In genomic region chr2:97935719-97936161, GRCh38 we compare ENCODE assay signal across 9 cellular contexts.
A peak's percentile ranks its signal among the peaks of the same experiment; 100 is the strongest.
DNase-seq lines count a peak whose midpoint lies in the region; ATAC-seq and TF ChIP-seq lines count a peak whose summit lies in the region.
"Had no signal": no experiment of that assay in that cellular context is flagged by ENCODE, and none has a peak within 500 bp of the region (broad histone marks: within the 10 kb centered on the region; RNA-seq: fewer than 3 reads in every experiment).

No MANE protein-coding gene starts in this region.

- DNase-seq in GM03348 (ENCODE audit: low spot score): peak; percentile 40
- DNase-seq in activated B cell treated with CpG ODN at 0.5 μM for 24 hours: no peak
- DNase-seq in naive thymus-derived CD8-positive, alpha-beta T cell: no peak
- DNase-seq in substantia nigra (lab: John Stamatoyannopoulos, UW): no peak
- DNase-seq in MM.1S: no peak
- DNase-seq in stimulated activated CD4-positive, alpha-beta T cell treated with anti-CD3 and anti-CD28 coated beads, Interleukin-4, amount 100 ng/mL, for 24 hours: no peak
- no peak for DNase-seq in NCI-H2107 treated with DMSO at 0.1 percent for 48 hours (lab: John Stamatoyannopoulos, UW; ENCODE audit: unreplicated experiment)

- H4K20me1 ChIP-seq in MM.1S (ENCODE audit: insufficient read depth, low read length): no peaks in the 10 kb centered on the region

- no peak for TF ChIP-seq CTCF in activated B cell treated with CpG ODN at 0.5 μM for 24 hours (IDR thresholded peaks at IDR 0.05)
- TF ChIP-seq CTCF in MM.1S (IDR thresholded peaks at IDR 0.05; ENCODE audit: low read length): no peak

- peaks cover 3% of the 10 kb centered on the region for H3K36me3 Mint-ChIP-seq in activated B cell treated with CpG ODN at 0.5 μM for 24 hours (ENCODE audit: low read depth)
- H3K36me3 Mint-ChIP-seq in naive thymus-derived CD8-positive, alpha-beta T cell: peaks cover 0 to 7% (median 0%) of the 10 kb centered on the region in 3 donors

- H3K9me3 Mint-ChIP-seq in activated B cell treated with CpG ODN at 0.5 μM for 24 hours: no peaks in the 10 kb centered on the region
- peaks cover 0 to 23% (median 4%) of the 10 kb centered on the region in 9 donors for H3K9me3 Mint-ChIP-seq in naive thymus-derived CD8-positive, alpha-beta T cell

- H3K27ac Mint-ChIP-seq in activated B cell treated with CpG ODN at 0.5 μM for 24 hours: peak overlapping the region; percentile 65
- peak overlapping the region in 4 of 10 donors; percentile 4 to 41 (median 18) for H3K27ac Mint-ChIP-seq in naive thymus-derived CD8-positive, alpha-beta T cell

- H3K36me3 ChIP-seq in MM.1S (replicated peaks; ENCODE audit: insufficient read depth, low read length): no peaks in the 10 kb centered on the region
- H3K36me3 ChIP-seq: thoracic aorta had no signal

- no peaks in the 10 kb centered on the region for H3K27me3 ChIP-seq in MM.1S (replicated peaks; ENCODE audit: insufficient read depth, low read length)

- no peak overlapping the region for H2AFZ ChIP-seq in MM.1S (ENCODE audit: low read length)

- no peak overlapping the region for H3K27ac ChIP-seq in substantia nigra (ENCODE audit: low read depth, low read length, poor library complexity, severe bottlenecking)
- H3K27ac ChIP-seq in MM.1S (ENCODE audit: low read length): no peak overlapping the region
- H3K27ac ChIP-seq: thoracic aorta had no signal

- intact Hi-C loops in activated B cell treated with CpG ODN at 0.5 μM for 24 hours (cut with micrococcal nuclease): loop anchor here (1.0 kb wide), 1 partner anchor 8 kb away; no protein-coding TSS in a partner anchor

- H3K27me3 Mint-ChIP-seq in activated B cell treated with CpG ODN at 0.5 μM for 24 hours: no peaks in the 10 kb centered on the region
- H3K27me3 Mint-ChIP-seq in naive thymus-derived CD8-positive, alpha-beta T cell: no peaks in the 10 kb centered on the region

- no peak overlapping the region for H3K9ac ChIP-seq in MM.1S (ENCODE audit: low read length)

- no peaks in the 10 kb centered on the region for H3K9me2 ChIP-seq in MM.1S (replicated peaks; ENCODE audit: insufficient read depth, low read length)

- no peaks in the 10 kb centered on the region for H3K9me3 ChIP-seq in MM.1S (replicated peaks; ENCODE audit: insufficient read depth, low read length)
- H3K9me3 ChIP-seq: thoracic aorta had no signal

- H3K4me3 Mint-ChIP-seq in activated B cell treated with CpG ODN at 0.5 μM for 24 hours: peak overlapping the region; percentile 56
- H3K4me3 Mint-ChIP-seq in naive thymus-derived CD8-positive, alpha-beta T cell: peak overlapping the region in 6 of 10 donors; percentile 2 to 62 (median 5)

- no peak overlapping the region for H3K4me3 ChIP-seq in MM.1S (ENCODE audit: low read length)
- H3K4me3 ChIP-seq: thoracic aorta had no signal

- peaks cover 67% of the 10 kb centered on the region for H3K79me2 ChIP-seq in MM.1S (ENCODE audit: low read length)

- peaks cover 23% of the 10 kb centered on the region for H3K4me1 ChIP-seq in MM.1S (ENCODE audit: low read length)

- CTCF ChIA-PET in activated B cell treated with CpG ODN at 0.5 μM for 24 hours (lab: Charles Lee): no interaction called here

- no peak overlapping the region for H3K4me2 ChIP-seq in MM.1S (ENCODE audit: low read depth, low read length)

- ATAC-seq in HG03045 (IDR thresholded peaks at IDR 0.05; ENCODE audit: unreplicated experiment) (peak; percentile 20), activated B cell treated with CpG ODN at 0.5 μM for 24 hours (ENCODE audit: low read depth) (no peak)
- ATAC-seq in naive thymus-derived CD8-positive, alpha-beta T cell: no peak

- H3F3A ChIP-seq in MM.1S (ENCODE audit: insufficient read depth, low read length): peaks cover 6% of the 10 kb centered on the region; the same call in 1 of the 2 replicates

- POLR2A ChIA-PET in activated B cell treated with CpG ODN at 0.5 μM for 24 hours (lab: Charles Lee): interaction anchor here (1.0 to 1.6 kb wide), 6 partner anchors 9 to 59 kb away, joined by 3 to 6 read pairs (median 4); no protein-coding TSS in a partner anchor
- POLR2A ChIA-PET in naive thymus-derived CD8-positive, alpha-beta T cell (lab: Charles Lee): interaction anchor here (0.8 kb wide), 1 partner anchor 22 kb away, joined by 3 read pairs; no protein-coding TSS in a partner anchor

- H3K4me1 Mint-ChIP-seq in activated B cell treated with CpG ODN at 0.5 μM for 24 hours: peaks cover 96% of the 10 kb centered on the region
- peaks cover 33 to 96% (median 79%) of the 10 kb centered on the region in 4 donors for H3K4me1 Mint-ChIP-seq in naive thymus-derived CD8-positive, alpha-beta T cell
